ENCODE assay signal across 1 cellular context in the genomic region with DNA sequence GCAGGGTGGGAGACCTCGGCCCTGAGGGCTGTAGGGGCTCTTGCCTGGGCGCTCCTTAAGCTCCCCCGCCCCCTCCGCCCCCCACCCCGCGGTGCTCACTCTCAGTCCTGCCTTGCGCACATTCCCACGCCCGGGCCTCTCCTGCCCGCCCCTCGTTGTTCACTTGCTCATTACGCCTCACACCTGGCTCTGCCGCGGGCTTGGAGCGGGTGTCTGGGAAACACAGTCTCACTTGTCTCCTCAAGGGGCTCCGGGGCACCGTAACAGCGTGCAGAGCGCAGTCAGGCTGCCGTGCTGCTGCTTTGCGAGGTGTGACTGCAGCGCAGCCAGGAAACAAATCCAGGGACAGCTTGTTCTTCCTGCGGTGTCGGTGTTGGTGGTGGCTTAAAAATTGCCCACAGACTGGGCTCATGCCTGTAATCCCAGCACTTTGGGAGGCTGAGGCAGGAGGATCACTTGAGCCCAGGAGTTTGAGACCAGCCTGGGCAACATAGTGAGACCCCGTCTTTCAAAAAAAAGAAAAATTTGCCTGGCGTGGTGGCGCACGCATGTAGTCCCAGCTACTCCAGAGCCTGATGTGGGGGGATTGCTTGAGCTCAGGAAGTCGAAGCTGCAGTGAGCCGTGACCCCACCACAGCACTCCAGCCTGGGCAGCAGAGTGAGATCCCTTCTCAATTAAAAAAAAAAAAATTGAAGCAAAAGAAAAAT.
TF ChIP-seq lines count a peak whose summit lies in the region.

No MANE protein-coding gene starts in this region.

TF ChIP-seq in SK-N-SH, 30 proteins besides CTCF, POLR2A, EP300 and RAD21:
- TF ChIP-seq FOXM1 (IDR thresholded peaks at IDR 0.05; ENCODE audit: low read depth) (no peak), NRF1 (IDR thresholded peaks at IDR 0.05; ENCODE audit: low read depth, low read length) (no peak)
